In the genomic region with DNA sequence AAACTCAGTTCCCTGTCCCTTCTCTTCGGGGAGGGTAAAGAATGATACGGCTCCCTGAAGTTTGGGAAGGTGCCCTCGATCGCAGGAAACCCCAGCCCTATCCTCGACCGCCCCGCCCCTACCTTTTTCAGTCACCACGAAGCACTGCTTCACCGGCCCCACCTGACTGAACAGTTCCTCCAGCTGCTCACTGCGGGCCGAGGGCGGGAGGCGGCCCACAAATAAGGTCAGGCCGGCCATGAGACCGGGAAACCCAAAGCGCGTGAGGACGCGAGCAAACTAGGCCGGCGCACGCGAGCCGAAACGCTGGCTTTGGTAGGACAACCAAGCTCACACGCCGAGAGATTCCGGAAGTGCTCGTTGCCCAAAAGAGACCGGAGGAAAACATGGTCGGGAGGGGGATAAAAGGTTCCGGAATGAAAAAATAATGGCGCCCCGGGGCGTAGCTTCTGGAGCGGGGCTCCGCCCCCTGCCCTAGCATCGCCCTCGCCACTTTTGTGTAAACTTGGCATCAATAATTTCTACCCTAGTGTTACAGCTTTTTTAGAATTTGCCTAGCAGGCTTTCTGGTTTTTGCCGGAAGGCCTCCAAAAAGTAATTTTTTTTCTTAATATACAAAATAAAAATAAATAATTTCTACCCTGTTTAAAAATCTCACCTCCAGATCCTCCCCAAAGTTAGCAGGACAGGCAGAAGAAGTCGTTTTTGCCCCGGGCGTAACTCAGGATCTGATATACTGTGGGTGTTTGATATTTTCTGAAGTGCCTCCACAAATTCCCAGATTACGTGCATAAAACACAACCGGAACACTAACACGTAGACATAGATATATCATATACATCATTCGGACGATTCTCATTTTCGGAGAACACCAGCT, we compare ENCODE assay signal across 1 cellular context.
TF ChIP-seq lines count a peak whose summit lies in the region.

A gene with protein sequence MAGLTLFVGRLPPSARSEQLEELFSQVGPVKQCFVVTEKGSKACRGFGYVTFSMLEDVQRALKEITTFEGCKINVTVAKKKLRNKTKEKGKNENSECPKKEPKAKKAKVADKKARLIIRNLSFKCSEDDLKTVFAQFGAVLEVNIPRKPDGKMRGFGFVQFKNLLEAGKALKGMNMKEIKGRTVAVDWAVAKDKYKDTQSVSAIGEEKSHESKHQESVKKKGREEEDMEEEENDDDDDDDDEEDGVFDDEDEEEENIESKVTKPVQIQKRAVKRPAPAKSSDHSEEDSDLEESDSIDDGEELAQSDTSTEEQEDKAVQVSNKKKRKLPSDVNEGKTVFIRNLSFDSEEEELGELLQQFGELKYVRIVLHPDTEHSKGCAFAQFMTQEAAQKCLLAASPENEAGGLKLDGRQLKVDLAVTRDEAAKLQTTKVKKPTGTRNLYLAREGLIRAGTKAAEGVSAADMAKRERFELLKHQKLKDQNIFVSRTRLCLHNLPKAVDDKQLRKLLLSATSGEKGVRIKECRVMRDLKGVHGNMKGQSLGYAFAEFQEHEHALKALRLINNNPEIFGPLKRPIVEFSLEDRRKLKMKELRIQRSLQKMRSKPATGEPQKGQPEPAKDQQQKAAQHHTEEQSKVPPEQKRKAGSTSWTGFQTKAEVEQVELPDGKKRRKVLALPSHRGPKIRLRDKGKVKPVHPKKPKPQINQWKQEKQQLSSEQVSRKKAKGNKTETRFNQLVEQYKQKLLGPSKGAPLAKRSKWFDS (minus strand): TSS at position 355 of the 877 bp plus-strand sequence. CDS start 115 bp downstream, at position 240.

TF ChIP-seq in endothelial cell of umbilical vein, 7 proteins besides CTCF, POLR2A, EP300 and RAD21 (continued from another document):
- TF ChIP-seq JUN (IDR thresholded peaks at IDR 0.05; ENCODE audit: borderline replicate concordance, insufficient read depth, insufficient read length, low read depth), result no peak
TF ChIP-seq in endothelial cell of umbilical vein: peak in this region for 2.
